1 cellular context compared by ENCODE assay signal in the genomic region with DNA sequence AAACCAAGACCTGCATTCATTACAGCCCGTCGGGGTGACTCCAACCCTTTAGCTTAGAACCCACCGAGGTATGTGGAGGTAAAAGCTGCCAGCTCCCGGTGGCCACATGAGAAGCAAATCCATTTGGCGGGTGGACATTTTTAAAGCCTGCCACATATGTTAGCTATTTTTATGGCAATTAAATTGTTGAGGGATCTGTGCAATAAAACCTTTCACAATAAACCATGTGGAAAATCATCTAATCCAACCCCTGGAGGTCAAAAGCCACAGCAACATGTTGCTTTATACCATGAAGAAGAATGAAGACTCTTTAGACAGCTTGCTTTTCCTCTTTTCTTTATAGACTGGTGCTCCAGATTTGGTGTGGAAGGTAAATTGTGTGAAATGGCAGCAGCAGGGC.
TF ChIP-seq lines count a peak whose summit lies in the region.

No MANE protein-coding gene starts in this region.

TF ChIP-seq in HEK293, 187 proteins besides CTCF, POLR2A, EP300 and RAD21 (continued from another document):
- TF ChIP-seq, protein P1, sequence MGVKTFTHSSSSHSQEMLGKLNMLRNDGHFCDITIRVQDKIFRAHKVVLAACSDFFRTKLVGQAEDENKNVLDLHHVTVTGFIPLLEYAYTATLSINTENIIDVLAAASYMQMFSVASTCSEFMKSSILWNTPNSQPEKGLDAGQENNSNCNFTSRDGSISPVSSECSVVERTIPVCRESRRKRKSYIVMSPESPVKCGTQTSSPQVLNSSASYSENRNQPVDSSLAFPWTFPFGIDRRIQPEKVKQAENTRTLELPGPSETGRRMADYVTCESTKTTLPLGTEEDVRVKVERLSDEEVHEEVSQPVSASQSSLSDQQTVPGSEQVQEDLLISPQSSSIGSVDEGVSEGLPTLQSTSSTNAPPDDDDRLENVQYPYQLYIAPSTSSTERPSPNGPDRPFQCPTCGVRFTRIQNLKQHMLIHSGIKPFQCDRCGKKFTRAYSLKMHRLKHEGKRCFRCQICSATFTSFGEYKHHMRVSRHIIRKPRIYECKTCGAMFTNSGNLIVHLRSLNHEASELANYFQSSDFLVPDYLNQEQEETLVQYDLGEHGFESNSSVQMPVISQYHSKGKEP (tag by site-specific recombination; IDR thresholded peaks at IDR 0.05): 0 out of 2 replicates have a peak, but pooled peaks have one; percentile 26
- TF ChIP-seq ZNF391 (tag by site-specific recombination; IDR thresholded peaks at IDR 0.05; ENCODE audit: borderline replicate concordance, low read depth) (no peak), SCRT2 (tag by site-specific recombination; IDR thresholded peaks at IDR 0.05) (peak; percentile 55), ZBTB17 (tag by site-specific recombination; IDR thresholded peaks at IDR 0.05) (no peak), ZSCAN23 (tag by site-specific recombination; IDR thresholded peaks at IDR 0.05) (no peak), ZEB2 (tag by site-specific recombination; IDR thresholded peaks at IDR 0.05) (no peak), ZNF530 (tag by site-specific recombination; IDR thresholded peaks at IDR 0.05; ENCODE audit: low read depth) (no peak), MEIS1 (CRISPR knock-in tag; IDR thresholded peaks at IDR 0.05; ENCODE audit: borderline replicate concordance) (no peak), ZFP37 (tag by site-specific recombination; IDR thresholded peaks at IDR 0.05) (no peak), ZNF621 (tag by site-specific recombination; IDR thresholded peaks at IDR 0.05) (no peak), ZNF174 (tag by site-specific recombination; IDR thresholded peaks at IDR 0.05) (no peak), ZNF112 (tag by site-specific recombination; IDR thresholded peaks at IDR 0.05) (no peak), MZF1 (tag by site-specific recombination; IDR thresholded peaks at IDR 0.05; ENCODE audit: borderline replicate concordance) (no peak; the same call in 1 of the 2 replicates), ZNF398 (tag by site-specific recombination; IDR thresholded peaks at IDR 0.05) (no peak), OSR2 (tag by site-specific recombination; IDR thresholded peaks at IDR 0.05) (peak; percentile 66)
- TF ChIP-seq, protein P2, sequence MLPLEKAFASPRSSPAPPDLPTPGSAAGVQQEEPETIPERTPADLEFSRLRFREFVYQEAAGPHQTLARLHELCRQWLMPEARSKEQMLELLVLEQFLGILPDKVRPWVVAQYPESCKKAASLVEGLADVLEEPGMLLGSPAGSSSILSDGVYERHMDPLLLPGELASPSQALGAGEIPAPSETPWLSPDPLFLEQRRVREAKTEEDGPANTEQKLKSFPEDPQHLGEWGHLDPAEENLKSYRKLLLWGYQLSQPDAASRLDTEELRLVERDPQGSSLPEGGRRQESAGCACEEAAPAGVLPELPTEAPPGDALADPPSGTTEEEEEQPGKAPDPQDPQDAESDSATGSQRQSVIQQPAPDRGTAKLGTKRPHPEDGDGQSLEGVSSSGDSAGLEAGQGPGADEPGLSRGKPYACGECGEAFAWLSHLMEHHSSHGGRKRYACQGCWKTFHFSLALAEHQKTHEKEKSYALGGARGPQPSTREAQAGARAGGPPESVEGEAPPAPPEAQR (tag by site-specific recombination; IDR thresholded peaks at IDR 0.05): no peak
- TF ChIP-seq, protein P3, sequence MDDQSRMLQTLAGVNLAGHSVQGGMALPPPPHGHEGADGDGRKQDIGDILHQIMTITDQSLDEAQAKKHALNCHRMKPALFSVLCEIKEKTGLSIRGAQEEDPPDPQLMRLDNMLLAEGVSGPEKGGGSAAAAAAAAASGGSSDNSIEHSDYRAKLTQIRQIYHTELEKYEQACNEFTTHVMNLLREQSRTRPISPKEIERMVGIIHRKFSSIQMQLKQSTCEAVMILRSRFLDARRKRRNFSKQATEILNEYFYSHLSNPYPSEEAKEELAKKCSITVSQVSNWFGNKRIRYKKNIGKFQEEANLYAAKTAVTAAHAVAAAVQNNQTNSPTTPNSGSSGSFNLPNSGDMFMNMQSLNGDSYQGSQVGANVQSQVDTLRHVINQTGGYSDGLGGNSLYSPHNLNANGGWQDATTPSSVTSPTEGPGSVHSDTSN (CRISPR knock-in tag; IDR thresholded peaks at IDR 0.05): no peak
